8 cellular contexts compared by ENCODE assay signal in the genomic region with DNA sequence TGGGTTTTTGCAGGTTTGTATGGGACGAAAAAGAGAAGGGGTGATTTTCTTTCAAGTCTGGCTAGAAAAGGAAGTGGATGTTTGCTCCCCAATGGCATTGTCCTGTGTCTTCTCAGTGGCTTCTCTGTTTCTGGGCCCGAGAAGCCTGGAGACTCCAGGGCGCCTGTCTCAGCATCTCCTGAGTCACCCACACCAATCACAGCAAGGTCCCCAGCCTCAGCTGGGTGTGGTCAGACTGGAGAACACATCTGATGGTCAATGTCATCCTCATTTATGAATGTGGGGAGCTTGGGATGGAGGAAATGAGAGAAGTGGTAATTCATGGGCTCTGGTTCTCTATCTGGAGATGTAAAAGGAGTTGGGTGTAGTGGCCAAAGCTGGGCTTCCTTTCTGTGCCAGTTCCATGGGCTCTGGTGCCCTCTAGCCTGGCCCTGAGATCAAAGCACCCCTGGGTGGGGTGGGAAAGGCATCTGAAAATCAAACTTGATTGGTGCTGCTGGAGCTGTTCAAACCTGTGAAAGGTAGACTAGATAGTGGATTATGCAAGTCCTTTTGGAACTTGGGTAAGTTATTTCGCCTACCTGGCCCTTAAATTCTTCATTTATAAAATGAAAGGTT. TPM values are rescaled to one million over a fixed set of nuclear protein-coding genes. Genes with fewer than 3 reads are reported as not detected.
A peak's percentile ranks its signal among the peaks of the same experiment; 100 is the strongest.
DNase-seq lines count a peak whose midpoint lies in the region; ATAC-seq, FAIRE-seq and TF ChIP-seq lines count a peak whose summit lies in the region.

No MANE protein-coding gene starts in this region.

- WGBS in pancreas, 2 donors, result 61 to 77% methylated on average over 4 of the region's 4 CpGs
- 84% methylated on average over 4 of the region's 4 CpGs for WGBS in prostate gland

- no peak for TF ChIP-seq POLR2A in NB4 (IDR thresholded peaks at IDR 0.05; ENCODE audit: extremely low read depth, insufficient read length)
- no peak for TF ChIP-seq POLR2A in prostate gland (IDR thresholded peaks at IDR 0.05)

- no peak overlapping the region for H3K4me3 Mint-ChIP-seq in progenitor cell of endocrine pancreas (ENCODE audit: low read depth)
- H3K4me3 Mint-ChIP-seq in activated T-cell treated with anti-CD3 and anti-CD28 coated beads, Interleukin-2, amount 50 U/mL, for 24 hours, result no peak overlapping the region

- H3K4me1 ChIP-seq in pancreas (no peaks in the 10 kb centered on the region), prostate gland (replicated peaks) (no peaks in the 10 kb centered on the region)

- FAIRE-seq in pancreas (lab: Jason Lieb, UNC), result no peak

- ATAC-seq in pancreas (peak in 3 of 4 donors; percentile 84 to 90 (median 85)), GM19455 (IDR thresholded peaks at IDR 0.05; ENCODE audit: unreplicated experiment) (no peak)

- H3K9me3 Mint-ChIP-seq in progenitor cell of endocrine pancreas (ENCODE audit: low read depth), result no peaks in the 10 kb centered on the region
- H3K9me3 Mint-ChIP-seq in activated T-cell treated with anti-CD3 and anti-CD28 coated beads, Interleukin-2, amount 50 U/mL, for 24 hours, result no peaks in the 10 kb centered on the region

- H3K4me3 ChIP-seq in NB4 (ENCODE audit: low read depth, low read length) (no peak overlapping the region), pancreas (no peak overlapping the region), prostate gland (no peak overlapping the region)

- no peak overlapping the region for H3K27ac Mint-ChIP-seq in progenitor cell of endocrine pancreas
- no peak overlapping the region for H3K27ac Mint-ChIP-seq in activated T-cell treated with anti-CD3 and anti-CD28 coated beads, Interleukin-2, amount 50 U/mL, for 24 hours

- peaks cover 3% of the 10 kb centered on the region for H3K27me3 Mint-ChIP-seq in progenitor cell of endocrine pancreas
- no peaks in the 10 kb centered on the region for H3K27me3 Mint-ChIP-seq in activated T-cell treated with anti-CD3 and anti-CD28 coated beads, Interleukin-2, amount 50 U/mL, for 24 hours

- TF ChIP-seq CTCF in GM10248 (IDR thresholded peaks at IDR 0.05; ENCODE audit: control extremely low read depth, extremely low read depth, low read depth, missing control alignments) (peak; percentile 41), NB4 (IDR thresholded peaks at IDR 0.05; ENCODE audit: low read depth, low read length) (peak; percentile 60), pancreas (IDR thresholded peaks at IDR 0.05) (peak in 2 of 4 donors; percentile 11 to 13), progenitor cell of endocrine pancreas (IDR thresholded peaks at IDR 0.05; ENCODE audit: unreplicated experiment) (no peak), prostate gland (IDR thresholded peaks at IDR 0.05) (peak in 1 of 4 experiments; percentile 30)

- H3K27me3 ChIP-seq in pancreas (no peaks in the 10 kb centered on the region), prostate gland (replicated peaks; ENCODE audit: insufficient read depth) (no peaks in the 10 kb centered on the region)

- no peaks in the 10 kb centered on the region for H3K4me1 Mint-ChIP-seq in progenitor cell of endocrine pancreas (ENCODE audit: low read depth)
- H3K4me1 Mint-ChIP-seq in activated T-cell treated with anti-CD3 and anti-CD28 coated beads, Interleukin-2, amount 50 U/mL, for 24 hours (ENCODE audit: low read depth), result no peaks in the 10 kb centered on the region

- intact Hi-C loops in pancreas (cut with DNase I), result loop anchor here in 1 of 3 donors (10.0 kb wide), 1 partner anchor 299 kb away; no protein-coding TSS in a partner anchor
- intact Hi-C loops in prostate gland (cut with DNase I), result no loop called here

- H3K27ac ChIP-seq in pancreas (no peak overlapping the region), prostate gland (no peak overlapping the region)

- H3K9me3 ChIP-seq in pancreas, result no peaks in the 10 kb centered on the region
- H3K9me3 ChIP-seq in prostate gland, result no peaks in the 10 kb centered on the region

- H3K36me3 ChIP-seq in pancreas (no peaks in the 10 kb centered on the region), prostate gland (no peaks in the 10 kb centered on the region)

- POLR2A ChIA-PET in GM10248 (lab: Yijun Ruan, JAX), result no interaction called here

- DNase-seq in GM10248 (ENCODE audit: extremely low spot score), result no peak
- DNase-seq in NB4 (ENCODE audit: low read depth), result peak; percentile 61
- peak; percentile 50 for DNase-seq in dermis blood vessel endothelial cell
- DNase-seq in pancreas, result peak in 1 of 6 donors; percentile 36
- no peak for DNase-seq in progenitor cell of endocrine pancreas (ENCODE audit: low spot score, unreplicated experiment)
- DNase-seq in prostate gland (ENCODE audit: low spot score), result no peak
- DNase-seq in activated T-cell treated with anti-CD3 and anti-CD28 coated beads, Interleukin-2, amount 50 U/mL, for 24 hours, result no peak

- H3K36me3 Mint-ChIP-seq in progenitor cell of endocrine pancreas (ENCODE audit: insufficient read depth), result no peaks in the 10 kb centered on the region
- H3K36me3 Mint-ChIP-seq in activated T-cell treated with anti-CD3 and anti-CD28 coated beads, Interleukin-2, amount 50 U/mL, for 24 hours (ENCODE audit: low read depth), result no peaks in the 10 kb centered on the region

- CTCF ChIA-PET in GM10248 (lab: Yijun Ruan, JAX), result interaction anchor here (0.9 to 3.0 kb wide), 16 partner anchors 9 to 354 kb away, joined by 3 to 20 read pairs (median 4); partner anchors contain the start of gene RASL11A

RNA-seq across cellular contexts. Expression of gene RASL11A, which starts 13.4 kb away (rescaled TPM):
- total RNA-seq in dermis blood vessel endothelial cell (2.8 and 3.1 TPM in 2 replicates), pancreas (1 to 10 TPM; 1.4 to 5.1 (median 2.5) TPM), progenitor cell of endocrine pancreas (4.2 and 5.8 TPM in 2 replicates), prostate gland (10 to 100 TPM; 26.5 to 31.5 TPM)
- 1 to 10 TPM; 4.1 to 6.6 TPM for polyA plus RNA-seq in pancreas

RNA-seq across cellular contexts. Expression of gene RPL21, which starts 32.7 kb away (rescaled TPM):
- total RNA-seq in dermis blood vessel endothelial cell (435 and 648 TPM in 2 replicates), pancreas (100 to 1,000 TPM; 526 to 844 (median 686) TPM), progenitor cell of endocrine pancreas (720 and 742 TPM in 2 replicates), prostate gland (1,000 to 10,000 TPM in 1 of 2 donors, 100 to 1,000 TPM in 1; 338 to 1,109 TPM)
- polyA plus RNA-seq in pancreas, result 100 to 1,000 TPM; 376 to 759 TPM

Comparison
In these comparisons a context has a peak if more than half of its experiments do, and no peak if none do; other contexts are left out.
1. DNase-seq: peak in NB4 (single experiment) and dermis blood vessel endothelial cell (single experiment); none in GM10248 (single experiment), progenitor cell of endocrine pancreas (single experiment), prostate gland (single experiment) and activated T-cell treated with anti-CD3 and anti-CD28 coated beads, Interleukin-2, amount 50 U/mL, for 24 hours (single experiment).